In the genomic region with DNA sequence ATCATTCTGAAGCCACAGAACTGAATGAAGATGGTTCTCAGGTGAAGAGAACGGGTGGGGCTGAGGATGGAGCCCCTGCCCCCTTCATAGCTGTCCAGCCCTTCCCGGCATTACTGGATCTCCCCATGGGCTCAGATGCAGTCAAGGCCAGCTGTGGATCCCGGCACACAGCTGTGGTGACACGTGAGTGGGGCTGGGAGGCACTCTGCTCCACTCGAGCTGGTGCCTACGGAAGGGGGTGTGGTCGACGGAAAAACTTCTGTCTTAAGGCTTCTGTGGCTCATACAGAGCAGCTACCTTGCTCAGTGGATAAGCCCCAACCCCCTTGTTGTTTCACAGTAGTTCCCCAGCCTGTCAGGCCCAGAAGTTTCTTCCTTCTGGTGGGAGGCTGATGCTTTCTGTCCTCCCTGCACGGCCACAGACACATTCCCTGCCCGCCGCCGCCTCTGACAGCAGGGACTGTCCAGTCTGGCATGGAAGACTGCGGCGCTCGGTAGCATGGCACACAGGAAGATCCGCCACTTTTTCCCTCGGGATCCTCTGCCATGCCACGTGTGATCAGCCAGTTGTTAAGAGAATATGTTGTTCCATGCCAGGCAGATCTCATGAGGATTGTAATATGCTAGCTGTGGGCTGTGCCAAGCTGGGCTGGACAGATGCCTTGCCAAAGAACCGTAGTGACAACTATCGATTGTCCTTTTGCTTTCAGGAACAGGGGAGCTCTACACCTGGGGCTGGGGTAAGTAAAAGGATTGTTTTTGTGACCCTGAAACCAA, we compare ENCODE assay signal across 21 cellular contexts. TPM values are rescaled to one million over a fixed set of nuclear protein-coding genes. Genes with fewer than 3 reads are reported as not detected.
DNase-seq lines count a peak whose midpoint lies in the region; ATAC-seq, FAIRE-seq and TF ChIP-seq lines count a peak whose summit lies in the region.
"Had no signal": no experiment of that assay in that cellular context is flagged by ENCODE, and none has a peak within 500 bp of the region (broad histone marks: within the 10 kb centered on the region; RNA-seq: fewer than 3 reads in every experiment).

No MANE protein-coding gene starts in this region.

- no peaks in the 10 kb centered on the region for H3K9me3 ChIP-seq in heart right ventricle
- H3K9me3 ChIP-seq: prostate gland, transverse colon had no signal

- intact Hi-C loops in heart right ventricle (cut with DNase I) (loop anchor here in 2 of 10 donors (10.0 kb wide), 2 partner anchors 64 to 74 kb away; partner anchors contain the start of gene VPS33B (in 1 of the 2)), left ventricle myocardium superior (cut with micrococcal nuclease) (no loop called here)
- intact Hi-C loops in activated naive CD4-positive, alpha-beta T cell treated with anti-CD3 and anti-CD28 coated beads for 36 hours (cut with micrococcal nuclease) = no loop called here

- peaks cover 4% of the 10 kb centered on the region for H3K27me3 Mint-ChIP-seq in brain
- no peaks in the 10 kb centered on the region for H3K27me3 Mint-ChIP-seq in activated naive CD4-positive, alpha-beta T cell treated with anti-CD3 and anti-CD28 coated beads for 36 hours (ENCODE audit: low read depth)
- H3K27me3 Mint-ChIP-seq: activated CD4-positive, alpha-beta memory T cell treated with anti-CD3 and anti-CD28 coated beads for 36 hours; activated naive CD8-positive, alpha-beta T cell treated with anti-CD3 and anti-CD28 coated beads for 36 hours; CD4-positive, alpha-beta T cell; naive thymus-derived CD8-positive, alpha-beta T cell; T-cell had no signal

- peaks cover 0 to 56% (median 6%) of the 10 kb centered on the region in 9 donors for H3K36me3 ChIP-seq in heart right ventricle

- peak; percentile 66 for FAIRE-seq in urothelium cell line (lab: Jason Lieb, UNC)
- FAIRE-seq: GM18507, H1 had no signal

- peaks cover 42% of the 10 kb centered on the region for H3K36me3 Mint-ChIP-seq in brain
- peaks cover 48% of the 10 kb centered on the region for H3K36me3 Mint-ChIP-seq in activated naive CD4-positive, alpha-beta T cell treated with anti-CD3 and anti-CD28 coated beads for 36 hours (ENCODE audit: low read depth)

- peaks cover 46% of the 10 kb centered on the region for H3K4me1 Mint-ChIP-seq in brain
- H3K4me1 Mint-ChIP-seq in activated naive CD4-positive, alpha-beta T cell treated with anti-CD3 and anti-CD28 coated beads for 36 hours (ENCODE audit: low read depth) = peaks cover 12% of the 10 kb centered on the region

- ATAC-seq in heart right ventricle (peak in 1 of 8 donors; percentile 2), left ventricle myocardium superior (no peak)
- ATAC-seq: activated T-cell treated with anti-CD3 and anti-CD28 coated beads, Interleukin-2, amount 50 U/mL, for 4 hours; naive thymus-derived CD8-positive, alpha-beta T cell; T-cell had no signal

- no peaks in the 10 kb centered on the region for H3K9me3 Mint-ChIP-seq in brain
- no peaks in the 10 kb centered on the region for H3K9me3 Mint-ChIP-seq in activated naive CD4-positive, alpha-beta T cell treated with anti-CD3 and anti-CD28 coated beads for 36 hours
- H3K9me3 Mint-ChIP-seq: activated CD4-positive, alpha-beta memory T cell treated with anti-CD3 and anti-CD28 coated beads for 36 hours; activated naive CD8-positive, alpha-beta T cell treated with anti-CD3 and anti-CD28 coated beads for 36 hours; activated T-cell treated with anti-CD3 and anti-CD28 coated beads, Interleukin-2, amount 50 U/mL, for 4 hours; CD4-positive, alpha-beta T cell; naive thymus-derived CD8-positive, alpha-beta T cell; T-cell had no signal

- CTCF ChIA-PET in activated naive CD4-positive, alpha-beta T cell treated with anti-CD3 and anti-CD28 coated beads for 36 hours (lab: Charles Lee) = interaction anchor here (0.9 to 7.5 kb wide), 2 partner anchors 27 to 96 kb away, joined by 3 to 104 read pairs; partner anchors contain the start of genes HDDC3 and UNC45A

- no peak for DNase-seq in heart right ventricle
- DNase-seq in left ventricle myocardium superior = no peak
- DNase-seq in myocyte (ENCODE audit: low read depth) = peak; percentile 37
- no peak for DNase-seq in urothelium cell line (ENCODE audit: low spot score)
- DNase-seq in DMS 273 (lab: John Stamatoyannopoulos, UW; ENCODE audit: unreplicated experiment) = no peak
- no peak for DNase-seq in activated naive CD4-positive, alpha-beta T cell treated with anti-CD3 and anti-CD28 coated beads for 36 hours
- DNase-seq in NCI-H2107 (lab: John Stamatoyannopoulos, UW) = no peak
- DNase-seq: activated CD4-positive, alpha-beta memory T cell treated with anti-CD3 and anti-CD28 coated beads for 36 hours; activated naive CD8-positive, alpha-beta T cell treated with anti-CD3 and anti-CD28 coated beads for 36 hours; activated T-cell treated with anti-CD3 and anti-CD28 coated beads, Interleukin-2, amount 50 U/mL, for 4 hours; CD4-positive, alpha-beta T cell; effector CD4-positive, alpha-beta T cell; mammary epithelial cell; naive thymus-derived CD8-positive, alpha-beta T cell; NCI-H146; T-cell; transverse colon had no signal

- 73 to 74% methylated on average over 20 of the region's 20 CpGs for WGBS in heart right ventricle, 2 donors

- H3K4me3 Mint-ChIP-seq in brain = peak overlapping the region in 1 of 5 experiments; percentile 73
- H3K4me3 Mint-ChIP-seq in activated naive CD4-positive, alpha-beta T cell treated with anti-CD3 and anti-CD28 coated beads for 36 hours = no peak overlapping the region
- H3K4me3 Mint-ChIP-seq: activated CD4-positive, alpha-beta memory T cell treated with anti-CD3 and anti-CD28 coated beads for 36 hours; activated naive CD8-positive, alpha-beta T cell treated with anti-CD3 and anti-CD28 coated beads for 36 hours; activated T-cell treated with anti-CD3 and anti-CD28 coated beads, Interleukin-2, amount 50 U/mL, for 4 hours; CD4-positive, alpha-beta T cell; naive thymus-derived CD8-positive, alpha-beta T cell; T-cell had no signal

- TF ChIP-seq CTCF in heart right ventricle (IDR thresholded peaks at IDR 0.05) = no peak
- TF ChIP-seq CTCF in brain (conservative IDR thresholded peaks at IDR 0.05) = no peak

- peaks cover 0 to 52% (median 29%) of the 10 kb centered on the region in 9 donors for H3K4me1 ChIP-seq in heart right ventricle

- peak overlapping the region in 6 of 10 donors; percentile 18 to 62 (median 44) for H3K27ac ChIP-seq in heart right ventricle
- H3K27ac ChIP-seq: prostate gland had no signal

- no peak overlapping the region for H3K4me3 ChIP-seq in heart right ventricle
- H3K4me3 ChIP-seq: prostate gland, transverse colon had no signal

- H3K27me3 ChIP-seq in heart right ventricle = no peaks in the 10 kb centered on the region
- H3K27me3 ChIP-seq: transverse colon had no signal

- peak overlapping the region in 4 of 5 experiments; percentile 93 to 98 (median 96) for H3K27ac Mint-ChIP-seq in brain
- H3K27ac Mint-ChIP-seq in activated naive CD4-positive, alpha-beta T cell treated with anti-CD3 and anti-CD28 coated beads for 36 hours = no peak overlapping the region
- H3K27ac Mint-ChIP-seq: activated CD4-positive, alpha-beta memory T cell treated with anti-CD3 and anti-CD28 coated beads for 36 hours; activated naive CD8-positive, alpha-beta T cell treated with anti-CD3 and anti-CD28 coated beads for 36 hours; CD4-positive, alpha-beta T cell; T-cell had no signal

RNA-seq across cellular contexts. Expression of gene RCCD1, which starts 5.8 kb away (rescaled TPM):
- total RNA-seq in heart right ventricle (10 to 100 TPM in 1 of 10 donors, 1 to 10 TPM in 9; 5.5 to 11.8 (median 7.6) TPM), left ventricle myocardium superior (11.5 TPM), myocyte (7.4 and 7.8 TPM in 2 replicates)
- polyA plus RNA-seq in heart right ventricle (1 to 10 TPM; 6.0 to 8.3 TPM), brain (ENCODE audit: insufficient read depth, low read depth, low replicate concordance) (13.5 TPM)
- 9.6 TPM for polyA plus RNA-seq in myocyte (2012)
- total RNA-seq in activated naive CD4-positive, alpha-beta T cell treated with anti-CD3 and anti-CD28 coated beads for 36 hours = 10 to 100 TPM; 52.0 to 52.4 TPM

RNA-seq across cellular contexts. Expression of gene UNC45A, which starts 25.4 kb away (rescaled TPM):
- 10 to 100 TPM; 19.2 to 28.0 (median 24.7) TPM for total RNA-seq in heart right ventricle
- 10 to 100 TPM; 26.0 to 26.4 TPM for polyA plus RNA-seq in heart right ventricle
- total RNA-seq in left ventricle myocardium superior = 24.4 TPM
- polyA plus RNA-seq in brain (ENCODE audit: insufficient read depth, low read depth, low replicate concordance) = 85.1 TPM
- 30.9 and 37.8 TPM in 2 replicates for total RNA-seq in myocyte
- 58.6 TPM for polyA plus RNA-seq in myocyte (2012)
- 10 to 100 TPM; 69.9 to 70.8 TPM for total RNA-seq in activated naive CD4-positive, alpha-beta T cell treated with anti-CD3 and anti-CD28 coated beads for 36 hours

RNA-seq across cellular contexts. Expression of gene HDDC3, which starts 28.2 kb away (rescaled TPM):
- total RNA-seq in heart right ventricle (10 to 100 TPM; 10.7 to 18.2 (median 14.6) TPM), left ventricle myocardium superior (15.0 TPM), myocyte (8.9 and 11.5 TPM in 2 replicates)
- polyA plus RNA-seq in heart right ventricle (10 to 100 TPM; 15.3 to 18.0 TPM), brain (ENCODE audit: insufficient read depth, low read depth, low replicate concordance) (19.8 TPM)
- 14.4 TPM for polyA plus RNA-seq in myocyte (2012)
- total RNA-seq in activated naive CD4-positive, alpha-beta T cell treated with anti-CD3 and anti-CD28 coated beads for 36 hours = 10 to 100 TPM; 49.8 to 51.3 TPM

RNA-seq across cellular contexts. Expression of gene PRC1, which starts 33.8 kb away (rescaled TPM):
- total RNA-seq in heart right ventricle (10 to 100 TPM in 1 of 10 donors, 1 to 10 TPM in 9; 2.1 to 16.2 (median 4.4) TPM), left ventricle myocardium superior (3.3 TPM), myocyte (8.9 and 14.8 TPM in 2 replicates)
- polyA plus RNA-seq in heart right ventricle (1 to 10 TPM; 4.6 to 4.8 TPM), brain (ENCODE audit: insufficient read depth, low read depth, low replicate concordance) (178 TPM)
- polyA plus RNA-seq in myocyte (2012) = 5.0 TPM
- total RNA-seq in activated naive CD4-positive, alpha-beta T cell treated with anti-CD3 and anti-CD28 coated beads for 36 hours = 100 to 1,000 TPM; 173 TPM

RNA-seq across cellular contexts. Expression of gene MAN2A2, which starts 57.4 kb away (rescaled TPM):
- total RNA-seq in heart right ventricle (100 to 1,000 TPM in 4 of 10 donors, 10 to 100 TPM in 6; 78.3 to 157 (median 98.1) TPM), left ventricle myocardium superior (146 TPM), myocyte (16.8 and 25.9 TPM in 2 replicates)
- polyA plus RNA-seq in heart right ventricle (10 to 100 TPM; 24.8 to 84.5 TPM), brain (ENCODE audit: insufficient read depth, low read depth, low replicate concordance) (58.2 TPM)
- 47.3 TPM for polyA plus RNA-seq in myocyte (2012)
- 100 to 1,000 TPM; 139 to 141 TPM for total RNA-seq in activated naive CD4-positive, alpha-beta T cell treated with anti-CD3 and anti-CD28 coated beads for 36 hours
